In genomic region chr9:95008151-95008771, GRCh38 we compare ENCODE assay signal across 10 cellular contexts.
DNase-seq lines count a peak whose midpoint lies in the region; ATAC-seq and TF ChIP-seq lines count a peak whose summit lies in the region.
"Had no signal": no experiment of that assay in that cellular context is flagged by ENCODE, and none has a peak within 500 bp of the region (broad histone marks: within the 10 kb centered on the region; RNA-seq: fewer than 3 reads in every experiment).

No MANE protein-coding gene starts in this region.

- H3K36me3 ChIP-seq in GM23248 (ENCODE audit: low read depth) (peaks cover 62% of the 10 kb centered on the region), hepatocyte (replicated peaks; ENCODE audit: insufficient read depth, low read depth) (no peaks in the 10 kb centered on the region), skeletal muscle satellite cell (ENCODE audit: insufficient read depth, low read length) (peaks cover 53% of the 10 kb centered on the region)

- H3K9ac ChIP-seq in GM23248, result peak overlapping the region; percentile 93
- H3K9ac ChIP-seq in skeletal muscle satellite cell (ENCODE audit: low read depth, low read length), result peak overlapping the region; percentile 99

- H2AFZ ChIP-seq in GM23248 (no peak overlapping the region), hepatocyte (no peak overlapping the region)

- peak; percentile 45 for DNase-seq in GM23248
- DNase-seq in hepatocyte (ENCODE audit: low spot score), result peak; percentile 68
- no peak for DNase-seq in NOMO-1 treated with DMSO at 0.1 percent for 48 hours (lab: John Stamatoyannopoulos, UW; ENCODE audit: unreplicated experiment)
- DNase-seq in NCI-H446 (lab: John Stamatoyannopoulos, UW), result no peak
- no peak for DNase-seq in cerebellum (ENCODE audit: low spot score)
- DNase-seq: T-cell had no signal

- H3K4me3 ChIP-seq in GM23248 (peak overlapping the region; percentile 85), WI38 (ENCODE audit: low read depth, low read length) (peak overlapping the region; percentile 84), hepatocyte (peak overlapping the region; percentile 76), skeletal muscle satellite cell (ENCODE audit: low read length) (peak overlapping the region; percentile 88)
- H3K4me3 ChIP-seq: GM12878 had no signal

- H3K4me2 ChIP-seq in GM23248 (ENCODE audit: unreplicated experiment), result peak overlapping the region; percentile 99
- peak overlapping the region; percentile 76 for H3K4me2 ChIP-seq in hepatocyte
- peak overlapping the region; percentile 89 for H3K4me2 ChIP-seq in skeletal muscle satellite cell (ENCODE audit: low read length)

- H3K4me1 ChIP-seq in GM23248 (ENCODE audit: insufficient read depth), result peaks cover 60% of the 10 kb centered on the region
- peaks cover 9% of the 10 kb centered on the region for H3K4me1 ChIP-seq in hepatocyte (ENCODE audit: insufficient read depth)
- H3K4me1 ChIP-seq in skeletal muscle satellite cell (ENCODE audit: control insufficient read depth, insufficient read depth, low read length), result peaks cover 56% of the 10 kb centered on the region

- H4K20me1 ChIP-seq in GM23248 (ENCODE audit: insufficient read depth), result no peaks in the 10 kb centered on the region
- no peaks in the 10 kb centered on the region for H4K20me1 ChIP-seq in hepatocyte (ENCODE audit: insufficient read depth, poor library complexity, severe bottlenecking)

- H3K79me2 ChIP-seq in GM23248 (ENCODE audit: insufficient read depth), result peaks cover 93% of the 10 kb centered on the region
- H3K79me2 ChIP-seq in hepatocyte, result peaks cover 91% of the 10 kb centered on the region

- H3K9me3 ChIP-seq in GM23248 (ENCODE audit: low read depth) (no peaks in the 10 kb centered on the region), hepatocyte (ENCODE audit: low read depth) (no peaks in the 10 kb centered on the region), skeletal muscle satellite cell (replicated peaks; ENCODE audit: low read length) (no peaks in the 10 kb centered on the region)

- peaks cover 67% of the 10 kb centered on the region for H3F3A ChIP-seq in GM23248 (ENCODE audit: insufficient read depth)

- no peak for ATAC-seq in GM18498 (IDR thresholded peaks at IDR 0.05; ENCODE audit: unreplicated experiment)
- ATAC-seq: GM12878, T-cell had no signal

- in situ Hi-C loops in GM23248 (cut with MboI), result loop anchor here (25.0 kb wide), 1 partner anchor 221 kb away; no protein-coding TSS in a partner anchor

- H3K9me2 ChIP-seq in GM23248 (ENCODE audit: insufficient read depth) (no peaks in the 10 kb centered on the region), hepatocyte (replicated peaks; ENCODE audit: insufficient read depth) (no peaks in the 10 kb centered on the region)

- TF ChIP-seq CTCF in WI38 (IDR thresholded peaks at IDR 0.05; ENCODE audit: low read depth, low read length) (no peak), hepatocyte (IDR thresholded peaks at IDR 0.05; ENCODE audit: poor library complexity) (no peak)

- H3K27me3 ChIP-seq in GM23248 (replicated peaks; ENCODE audit: insufficient read depth) (no peaks in the 10 kb centered on the region), hepatocyte (no peaks in the 10 kb centered on the region), skeletal muscle satellite cell (ENCODE audit: control insufficient read depth, insufficient read depth, low read length) (no peaks in the 10 kb centered on the region)

- WGBS in GM23248 (ENCODE audit: low coverage in 1 of 2, low lambda C conversion rate in 2 of 2, missing lambda C conversion rate in 2 of 2), 2 experiments, result 56 to 58% methylated on average over 15 of the region's 15 CpGs
- 16% methylated on average over 15 of the region's 15 CpGs for WGBS in hepatocyte (ENCODE audit: low lambda C conversion rate, missing lambda C conversion rate)

- H3K27ac ChIP-seq in GM23248 (peak overlapping the region; percentile 87), hepatocyte (peak overlapping the region; percentile 96)

Comparison
In these comparisons a context has a peak if more than half of its experiments do, and no peak if none do; other contexts are left out.
1. DNase-seq: peak in GM23248 (single experiment) and hepatocyte (single experiment); none in NOMO-1 treated with DMSO at 0.1 percent for 48 hours (single experiment), NCI-H446 (0 of 2) and cerebellum (single experiment).
2. Peak in every context shown above with its lines, with median percentiles within 50 percentile points of each other: H3K4me2 ChIP-seq and H3K4me3 ChIP-seq.